In genomic region chrX:73963682-73964081, GRCh38 we compare ENCODE assay signal across 25 cellular contexts.
A peak's percentile ranks its signal among the peaks of the same experiment; 100 is the strongest.
DNase-seq lines count a peak whose midpoint lies in the region; ATAC-seq and TF ChIP-seq lines count a peak whose summit lies in the region.
"Had no signal": no experiment of that assay in that cellular context is flagged by ENCODE, and none has a peak within 500 bp of the region (broad histone marks: within the 10 kb centered on the region; RNA-seq: fewer than 3 reads in every experiment).

No MANE protein-coding gene starts in this region.

- TF ChIP-seq CTCF in WTC11 (IDR thresholded peaks at IDR 0.05): no peak

- H3K9ac ChIP-seq in trophoblast cell (ENCODE audit: low read length): no peak overlapping the region
- H3K9ac ChIP-seq: KMS-11, parathyroid adenoma had no signal

- DNase-seq in CD8-positive, alpha-beta memory T cell: no peak
- DNase-seq in WTC11 (ENCODE audit: low spot score) (no peak), left ventricle myocardium superior (peak; percentile 45), trophoblast cell (no peak), SHP77 treated with DMSO at 0.1 percent for 48 hours (lab: John Stamatoyannopoulos, UW) (no peak)
- DNase-seq: activated CD4-positive, CD25-positive, alpha-beta regulatory T cell treated with anti-CD3 and anti-CD28 coated beads, Interleukin-2, amount 50 U/mL, for 72 hours; activated T-cell treated with anti-CD3 and anti-CD28 coated beads, Interleukin-2, amount 50 U/mL, for 72 hours; body of pancreas; DMS153; foreskin fibroblast; NCI-H1092 treated with DMSO at 0.1 percent for 48 hours; NCI-H2081; NCI-H446 treated with DMSO at 0.1 percent for 48 hours; Peyer's patch; stimulated activated CD4-positive, alpha-beta T cell treated with anti-CD3 and anti-CD28 coated beads, Interleukin-4, amount 100 ng/mL, for 1 hour had no signal

- CTCF ChIA-PET in CD8-positive, alpha-beta memory T cell (lab: Charles Lee): no interaction called here
- CTCF ChIA-PET in WTC11 (lab: Charles Lee): interaction anchor here (0.6 to 1.5 kb wide), 2 partner anchors 16 to 44 kb away, joined by 3 to 4 read pairs; no protein-coding TSS in a partner anchor

- no peak overlapping the region for H2BK120ac ChIP-seq in trophoblast cell (ENCODE audit: insufficient read depth, low read length, poor library complexity)

- ATAC-seq in WTC11 (no peak), left ventricle myocardium superior (peak; percentile 95), GM19351 (IDR thresholded peaks at IDR 0.05; ENCODE audit: unreplicated experiment) (no peak), HG03342 (IDR thresholded peaks at IDR 0.05; ENCODE audit: unreplicated experiment) (no peak), GM19397 (IDR thresholded peaks at IDR 0.05; ENCODE audit: unreplicated experiment) (no peak)
- ATAC-seq: activated naive CD4-positive, alpha-beta T cell treated with anti-CD3 and anti-CD28 coated beads, Interleukin-2, amount 50 U/mL, for 72 hours; activated T-cell treated with anti-CD3 and anti-CD28 coated beads, Interleukin-2, amount 50 U/mL, for 72 hours; body of pancreas; SK-N-SH treated with all-trans-retinoic acid at 6 μM for 48 hours had no signal

- POLR2A ChIA-PET in CD8-positive, alpha-beta memory T cell (lab: Charles Lee): no interaction called here
- POLR2A ChIA-PET in WTC11 (lab: Charles Lee): no interaction called here

- no peaks in the 10 kb centered on the region for H3K4me1 ChIP-seq in CD8-positive, alpha-beta memory T cell (ENCODE audit: insufficient read depth, low read length)
- peaks cover 4 to 16% of the 10 kb centered on the region in 2 experiments for H3K4me1 ChIP-seq in trophoblast cell (ENCODE audit: control insufficient read depth in 1 of 2, insufficient read depth in 2 of 2, low read length in 2 of 2)
- H3K4me1 ChIP-seq: body of pancreas, parathyroid adenoma, Peyer's patch had no signal

- H4K91ac ChIP-seq in trophoblast cell (ENCODE audit: low read depth, low read length): no peak overlapping the region

- H3K4me1 Mint-ChIP-seq in CD8-positive, alpha-beta memory T cell: peaks cover 59 to 72% (median 68%) of the 10 kb centered on the region in 3 donors
- peaks cover 68% of the 10 kb centered on the region for H3K4me1 Mint-ChIP-seq in WTC11

- no peak overlapping the region for H2BK5ac ChIP-seq in trophoblast cell (ENCODE audit: low read depth, low read length, poor library complexity)

- no peaks in the 10 kb centered on the region for H3K79me1 ChIP-seq in trophoblast cell (ENCODE audit: low read length)

- no peaks in the 10 kb centered on the region for H3K36me3 ChIP-seq in CD8-positive, alpha-beta memory T cell (ENCODE audit: insufficient read depth, low read length)
- H3K36me3 ChIP-seq in trophoblast cell (ENCODE audit: control insufficient read depth in 1 of 2, insufficient read depth in 2 of 2, low read length in 2 of 2): peaks cover 0 to 3% of the 10 kb centered on the region in 2 experiments
- H3K36me3 ChIP-seq: Peyer's patch, vagina had no signal

- no peak overlapping the region for H2AFZ ChIP-seq in trophoblast cell (ENCODE audit: insufficient read depth, low read length, poor library complexity)
- H2AFZ ChIP-seq: parathyroid adenoma had no signal

- no peaks in the 10 kb centered on the region for H3K9me3 ChIP-seq in CD8-positive, alpha-beta memory T cell (ENCODE audit: low read length)
- no peaks in the 10 kb centered on the region for H3K9me3 ChIP-seq in trophoblast cell (ENCODE audit: insufficient read depth, low read depth, low read length)
- H3K9me3 ChIP-seq: body of pancreas, Peyer's patch, vagina had no signal

- no peaks in the 10 kb centered on the region for H3K27me3 Mint-ChIP-seq in CD8-positive, alpha-beta memory T cell
- H3K27me3 Mint-ChIP-seq in WTC11 (ENCODE audit: low read depth): no peaks in the 10 kb centered on the region

- peak overlapping the region in 5 of 8 donors; percentile 32 to 82 (median 42) for H3K27ac Mint-ChIP-seq in CD8-positive, alpha-beta memory T cell
- H3K27ac Mint-ChIP-seq in WTC11: peak overlapping the region; percentile 85
- H3K27ac Mint-ChIP-seq: activated naive CD4-positive, alpha-beta T cell treated with anti-CD3 and anti-CD28 coated beads, Interleukin-2, amount 50 U/mL, for 72 hours had no signal

- H3K27ac ChIP-seq in CD8-positive, alpha-beta memory T cell (ENCODE audit: low read depth, low read length): no peak overlapping the region
- no peak overlapping the region for H3K27ac ChIP-seq in trophoblast cell (ENCODE audit: low read depth, low read length)
- H3K27ac ChIP-seq: body of pancreas, C4-2B, KMS-11, parathyroid adenoma, Peyer's patch, vagina had no signal

- no CpG with 5 or more reads among the region's 9 CpGs for whole genome bisulfite sequencing in trophoblast cell (ENCODE audit: extremely low coverage, insufficient coverage, insufficient read length)

- no peaks in the 10 kb centered on the region for H3K79me2 ChIP-seq in trophoblast cell (ENCODE audit: control insufficient read depth, insufficient read depth, low read length, poor library complexity)

- no peak overlapping the region for H3K14ac ChIP-seq in trophoblast cell (ENCODE audit: low read length)

- H3K23ac ChIP-seq in trophoblast cell (ENCODE audit: low read length): no peak overlapping the region

- H3K27me3 ChIP-seq in CD8-positive, alpha-beta memory T cell (ENCODE audit: insufficient read depth, low read length, poor library complexity, severe bottlenecking): no peaks in the 10 kb centered on the region
- no peaks in the 10 kb centered on the region for H3K27me3 ChIP-seq in trophoblast cell (ENCODE audit: insufficient read depth, low read length)
- H3K27me3 ChIP-seq: body of pancreas, Peyer's patch, vagina had no signal

- no peak overlapping the region for H3K18ac ChIP-seq in trophoblast cell (ENCODE audit: low read length)

- H4K8ac ChIP-seq in trophoblast cell (ENCODE audit: low read depth, low read length): no peak overlapping the region

- peaks cover 0 to 30% (median 1%) of the 10 kb centered on the region in 3 donors for H3K36me3 Mint-ChIP-seq in CD8-positive, alpha-beta memory T cell
- H3K36me3 Mint-ChIP-seq in WTC11: no peaks in the 10 kb centered on the region
- H3K36me3 Mint-ChIP-seq: activated naive CD4-positive, alpha-beta T cell treated with anti-CD3 and anti-CD28 coated beads, Interleukin-2, amount 50 U/mL, for 72 hours had no signal

- no peak overlapping the region for H3K4me3 Mint-ChIP-seq in CD8-positive, alpha-beta memory T cell
- H3K4me3 Mint-ChIP-seq in WTC11: no peak overlapping the region
- H3K4me3 Mint-ChIP-seq: activated T-cell treated with anti-CD3 and anti-CD28 coated beads, Interleukin-2, amount 50 U/mL, for 72 hours had no signal

- no peak overlapping the region for H3K4me3 ChIP-seq in CD8-positive, alpha-beta memory T cell (ENCODE audit: low read length)
- peak overlapping the region; percentile 36 for H3K4me3 ChIP-seq in trophoblast cell (ENCODE audit: low read depth, low read length)
- H3K4me3 ChIP-seq: body of pancreas, Peyer's patch, smooth muscle cell, vagina had no signal

- no peaks in the 10 kb centered on the region for H3K9me3 Mint-ChIP-seq in CD8-positive, alpha-beta memory T cell
- H3K9me3 Mint-ChIP-seq in WTC11: no peaks in the 10 kb centered on the region
- H3K9me3 Mint-ChIP-seq: activated naive CD4-positive, alpha-beta T cell treated with anti-CD3 and anti-CD28 coated beads, Interleukin-2, amount 50 U/mL, for 72 hours; activated T-cell treated with anti-CD3 and anti-CD28 coated beads, Interleukin-2, amount 50 U/mL, for 72 hours had no signal

- no peak overlapping the region for H3K4ac ChIP-seq in trophoblast cell (ENCODE audit: low read depth, low read length)

- H4K12ac ChIP-seq in trophoblast cell (ENCODE audit: low read depth, low read length): no peak overlapping the region

- intact Hi-C loops in left ventricle myocardium superior (cut with micrococcal nuclease): no loop called here

- H2AK5ac ChIP-seq in trophoblast cell (ENCODE audit: low read length): no peak overlapping the region

- H3K4me2 ChIP-seq in trophoblast cell (ENCODE audit: low read length): no peak overlapping the region
- H3K4me2 ChIP-seq: KMS-11, smooth muscle cell had no signal

- H2BK12ac ChIP-seq in trophoblast cell (ENCODE audit: low read length): no peak overlapping the region

TF ChIP-seq in WTC11, 78 proteins besides CTCF, POLR2A, EP300 and RAD21 (continues in another document):
- TF ChIP-seq ARID4B (CRISPR knock-in tag; IDR thresholded peaks at IDR 0.05; ENCODE audit: borderline replicate concordance): no peak
